In the genomic region with DNA sequence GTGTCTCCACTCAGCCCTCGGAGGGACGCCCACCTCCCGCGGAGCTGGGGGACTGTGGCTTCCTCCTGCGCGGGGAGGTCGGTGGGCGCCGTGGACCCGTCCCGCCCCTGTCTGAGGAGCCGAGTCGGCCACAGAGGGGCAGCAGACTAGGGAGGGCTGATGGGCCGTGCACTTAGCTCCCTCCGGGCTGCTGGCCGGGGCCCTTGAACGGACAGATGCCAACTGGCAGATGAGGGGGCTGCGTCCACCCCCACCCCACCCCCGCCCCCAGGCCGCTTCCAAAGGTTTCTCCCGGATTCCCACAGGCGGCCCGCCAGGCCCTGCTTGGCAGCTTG, we compare ENCODE assay signal across 14 cellular contexts. TPM values are rescaled to one million over a fixed set of nuclear protein-coding genes. Genes with fewer than 3 reads are reported as not detected.
A peak's percentile ranks its signal among the peaks of the same experiment; 100 is the strongest.
DNase-seq lines count a peak whose midpoint lies in the region; TF ChIP-seq lines count a peak whose summit lies in the region.
"Had no signal": no experiment of that assay in that cellular context is flagged by ENCODE, and none has a peak within 500 bp of the region (broad histone marks: within the 10 kb centered on the region; RNA-seq: fewer than 3 reads in every experiment).

No MANE protein-coding gene starts in this region.

- H3K4me3 ChIP-seq in NT2/D1 (ENCODE audit: insufficient read length, low read depth) (peak overlapping the region; percentile 69), coronary artery (peak overlapping the region; percentile 67), iPS-20b (ENCODE audit: low read length) (peak overlapping the region; percentile 62; the same call in 1 of the 2 replicates), skeletal muscle tissue (ENCODE audit: low read length in 3 of 3) (peak overlapping the region in 2 of 3 donors; percentile 38 to 49)
- H3K4me3 ChIP-seq: SJSA1 had no signal

- H3K27ac ChIP-seq in coronary artery (no peak overlapping the region), iPS-20b (ENCODE audit: low read length) (no peak overlapping the region), skeletal muscle tissue (ENCODE audit: low read depth, low read length) (no peak overlapping the region)
- H3K27ac ChIP-seq: SJSA1 had no signal

- H3K9me3 ChIP-seq in NT2/D1 (ENCODE audit: insufficient read depth, low read length) (peaks cover 7% of the 10 kb centered on the region; the same call in 1 of the 2 replicates), iPS-20b (ENCODE audit: insufficient read depth, low read depth, low read length) (peaks cover 4% of the 10 kb centered on the region; the same call in 1 of the 2 replicates), skeletal muscle tissue (ENCODE audit: control insufficient read depth in 3 of 3, low read length in 3 of 3) (no peaks in the 10 kb centered on the region)
- H3K9me3 ChIP-seq: Caco-2, SJSA1 had no signal

- DNase-seq in NT2/D1 (ENCODE audit: low read depth, low spot score) (no peak), coronary artery (ENCODE audit: low spot score) (no peak), NCI-H2029 treated with DMSO at 0.1 percent for 48 hours (lab: John Stamatoyannopoulos, UW) (no peak), putamen (ENCODE audit: low spot score) (no peak), AG08396 (ENCODE audit: low spot score) (no peak), retina (no peak)
- DNase-seq: activated T-cell treated with anti-CD3 and anti-CD28 coated beads for 4 hours, anterior cingulate cortex, Caco-2, NCI-H1417 treated with DMSO at 0.1 percent for 48 hours, NCI-H82 had no signal

- TF ChIP-seq CTCF in coronary artery (IDR thresholded peaks at IDR 0.05) = no peak

- H3K27me3 ChIP-seq in NT2/D1 (ENCODE audit: insufficient read depth, insufficient read length) (peaks cover 41% of the 10 kb centered on the region), iPS-20b (ENCODE audit: insufficient read depth, low read length) (peaks cover 41% of the 10 kb centered on the region), skeletal muscle tissue (ENCODE audit: control insufficient read depth in 3 of 3, insufficient read depth in 3 of 3, low read length in 3 of 3) (peaks cover 11 to 15% (median 14%) of the 10 kb centered on the region in 3 donors)

- peaks cover 6% of the 10 kb centered on the region for H3K4me1 ChIP-seq in NT2/D1 (ENCODE audit: insufficient read depth, insufficient read length)
- no peaks in the 10 kb centered on the region for H3K4me1 ChIP-seq in iPS-20b (ENCODE audit: insufficient read depth, low read length)
- peaks cover 0 to 6% (median 3%) of the 10 kb centered on the region in 3 donors for H3K4me1 ChIP-seq in skeletal muscle tissue (ENCODE audit: control insufficient read depth in 3 of 3, insufficient read depth in 3 of 3, low read length in 3 of 3)
- H3K4me1 ChIP-seq: Caco-2 had no signal

- H3K9ac ChIP-seq in NT2/D1 (ENCODE audit: insufficient read length, low read depth) (peak overlapping the region; percentile 67), iPS-20b (ENCODE audit: low read depth, low read length) (no peak overlapping the region), skeletal muscle tissue (ENCODE audit: low read depth in 1 of 3, low read length in 3 of 3) (peak overlapping the region in 1 of 3 donors; percentile 54)

- no peaks in the 10 kb centered on the region for H3K36me3 ChIP-seq in NT2/D1 (ENCODE audit: insufficient read depth, insufficient read length, low read length)
- H3K36me3 ChIP-seq in iPS-20b (ENCODE audit: insufficient read depth, low read depth, low read length) = no peaks in the 10 kb centered on the region
- no peaks in the 10 kb centered on the region for H3K36me3 ChIP-seq in skeletal muscle tissue (ENCODE audit: control insufficient read depth in 3 of 3, insufficient read depth in 3 of 3, low read length in 3 of 3)
- H3K36me3 ChIP-seq: SJSA1 had no signal

RNA-seq across cellular contexts. Expression of a gene that starts 10.4 kb away (rescaled TPM):
- 33.4 TPM for total RNA-seq in skeletal muscle tissue
